18 cellular contexts compared by ENCODE assay signal in the genomic region with DNA sequence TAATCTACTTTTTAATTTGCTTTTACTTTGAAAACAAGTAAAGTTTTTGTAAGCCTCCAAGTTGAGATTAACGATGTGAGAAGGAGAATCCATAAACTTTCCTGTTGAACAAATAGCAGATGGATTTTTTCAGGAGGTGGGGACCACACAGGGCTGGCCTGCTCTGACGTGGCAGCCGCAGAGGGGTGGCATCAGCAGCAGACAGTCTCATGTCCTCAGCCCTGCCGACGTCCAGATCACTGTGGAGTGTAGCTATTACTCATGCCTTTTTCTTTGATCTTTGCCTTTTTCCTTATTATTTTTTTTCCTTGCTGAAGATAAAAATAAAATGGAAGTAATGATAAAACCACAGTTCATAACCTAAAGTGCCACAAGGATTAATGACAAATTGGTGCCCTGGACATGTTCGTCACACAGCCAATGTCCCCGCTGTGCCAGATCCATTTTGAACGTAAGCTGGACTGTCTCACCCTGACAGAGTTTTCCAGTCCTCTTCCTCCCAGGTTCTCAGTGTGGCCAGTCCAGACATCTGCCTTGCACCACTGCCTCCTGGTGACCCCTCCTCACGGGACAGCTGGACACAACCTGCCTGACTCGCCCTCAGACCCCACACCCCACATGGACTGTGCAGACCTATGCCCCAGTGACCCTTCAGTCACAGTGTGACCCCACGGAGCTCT. TPM values are rescaled to one million over a fixed set of nuclear protein-coding genes. Genes with fewer than 3 reads are reported as not detected.
A peak's percentile ranks its signal among the peaks of the same experiment; 100 is the strongest.
DNase-seq lines count a peak whose midpoint lies in the region; ATAC-seq and TF ChIP-seq lines count a peak whose summit lies in the region.
"Had no signal": no experiment of that assay in that cellular context is flagged by ENCODE, and none has a peak within 500 bp of the region (broad histone marks: within the 10 kb centered on the region; RNA-seq: fewer than 3 reads in every experiment).

No MANE protein-coding gene starts in this region.

- H3K9ac ChIP-seq in smooth muscle cell (ENCODE audit: low read depth) = peak overlapping the region; percentile 61

- no peaks in the 10 kb centered on the region for H3K79me2 ChIP-seq in smooth muscle cell (ENCODE audit: low read depth)

- no peak for ATAC-seq in GM19455 (IDR thresholded peaks at IDR 0.05; ENCODE audit: unreplicated experiment)
- ATAC-seq: gastroesophageal sphincter, GM12878 had no signal

- H3K36me3 ChIP-seq in adrenal gland (replicated peaks in 1 of 2) (no peaks in the 10 kb centered on the region), smooth muscle cell (ENCODE audit: low read depth) (no peaks in the 10 kb centered on the region)
- H3K36me3 ChIP-seq in effector memory CD4-positive, alpha-beta T cell (ENCODE audit: control insufficient read depth, insufficient read depth, low read length) = no peaks in the 10 kb centered on the region
- H3K36me3 ChIP-seq: gastroesophageal sphincter, right atrium auricular region, suprapubic skin had no signal

- H3K4me2 ChIP-seq in smooth muscle cell = peak overlapping the region; percentile 11

- H3F3A ChIP-seq in smooth muscle cell (ENCODE audit: low read depth) = no peaks in the 10 kb centered on the region

- H3K27ac ChIP-seq in adrenal gland (peak overlapping the region in 4 of 5 donors; percentile 40 to 94 (median 62)), smooth muscle cell (ENCODE audit: low read depth) (peak overlapping the region; percentile 77)
- H3K27ac ChIP-seq in effector memory CD4-positive, alpha-beta T cell (ENCODE audit: insufficient read depth, low read length, poor library complexity, severe bottlenecking) = no peak overlapping the region
- H3K27ac ChIP-seq: gastroesophageal sphincter, right atrium auricular region, suprapubic skin had no signal

- WGBS in adrenal gland, 4 donors = 21 to 40% (median 29%) methylated on average over 8 to 11 of the region's 11 CpGs
- WGBS in smooth muscle cell (ENCODE audit: low lambda C conversion rate) = 46% methylated on average over 11 of the region's 11 CpGs

- no peaks in the 10 kb centered on the region for H3K27me3 ChIP-seq in adrenal gland
- no peaks in the 10 kb centered on the region for H3K27me3 ChIP-seq in smooth muscle cell (ENCODE audit: low read depth)
- no peaks in the 10 kb centered on the region for H3K27me3 ChIP-seq in effector memory CD4-positive, alpha-beta T cell (replicated peaks; ENCODE audit: control insufficient read depth, insufficient read depth, low read length, poor library complexity, severe bottlenecking)
- H3K27me3 ChIP-seq: right atrium auricular region had no signal

- H4K20me1 ChIP-seq in smooth muscle cell (ENCODE audit: low read depth) = no peaks in the 10 kb centered on the region

- H3K9me3 ChIP-seq in adrenal gland (replicated peaks in 1 of 3) = no peaks in the 10 kb centered on the region
- H3K9me3 ChIP-seq in smooth muscle cell (replicated peaks; ENCODE audit: low read depth) = no peaks in the 10 kb centered on the region
- no peaks in the 10 kb centered on the region for H3K9me3 ChIP-seq in effector memory CD4-positive, alpha-beta T cell (ENCODE audit: control insufficient read depth, low read length)
- H3K9me3 ChIP-seq: gastroesophageal sphincter, right atrium auricular region, suprapubic skin had no signal

- no peak overlapping the region for H3K4me3 ChIP-seq in adrenal gland
- no peak overlapping the region for H3K4me3 ChIP-seq in smooth muscle cell
- no peak overlapping the region for H3K4me3 ChIP-seq in effector memory CD4-positive, alpha-beta T cell (ENCODE audit: insufficient read depth, low read depth, low read length, poor library complexity, severe bottlenecking)
- H3K4me3 ChIP-seq: gastroesophageal sphincter, GM12878, right atrium auricular region, suprapubic skin had no signal

- H2AFZ ChIP-seq in smooth muscle cell (ENCODE audit: low read depth) = no peak overlapping the region

- TF ChIP-seq POLR2A in adrenal gland (IDR thresholded peaks at IDR 0.05) = peak in 1 of 2 donors; percentile 35

- TF ChIP-seq CTCF in adrenal gland (IDR thresholded peaks at IDR 0.05) = no peak
- no peak for TF ChIP-seq CTCF in smooth muscle cell (IDR thresholded peaks at IDR 0.05; ENCODE audit: borderline replicate concordance, insufficient read depth, poor library complexity, severe bottlenecking)

- DNase-seq in GM03348 (ENCODE audit: low spot score) = peak; percentile 44
- DNase-seq in adrenal gland = peak; percentile 74 to 92 (median 90)
- peak; percentile 47 for DNase-seq in glomerular visceral epithelial cell (ENCODE audit: extremely low spot score)
- DNase-seq in smooth muscle cell (lab: John Stamatoyannopoulos, UW; ENCODE audit: unreplicated experiment) = no peak
- no peak for DNase-seq in DMS153 (lab: John Stamatoyannopoulos, UW)
- DNase-seq in effector memory CD4-positive, alpha-beta T cell = no peak
- DNase-seq: activated CD8-positive, alpha-beta memory T cell treated with anti-CD3 and anti-CD28 coated beads for 24 hours; CD4-positive, alpha-beta memory T cell; NCI-H2081; NCI-H526 treated with DMSO at 0.1 percent for 48 hours; OCI-M1 had no signal

- H3K4me1 ChIP-seq in adrenal gland (replicated peaks in 1 of 2) = peaks cover 4 to 11% of the 10 kb centered on the region in 2 donors
- peaks cover 11% of the 10 kb centered on the region for H3K4me1 ChIP-seq in smooth muscle cell (ENCODE audit: low read depth)
- H3K4me1 ChIP-seq in effector memory CD4-positive, alpha-beta T cell (ENCODE audit: control insufficient read depth, insufficient read depth, low read length, poor library complexity, severe bottlenecking) = no peaks in the 10 kb centered on the region
- H3K4me1 ChIP-seq: gastroesophageal sphincter, right atrium auricular region had no signal

- intact Hi-C loops in adrenal gland (cut with DNase I) = no loop called here

RNA-seq across cellular contexts. Expression of a gene that starts 15.4 kb away (rescaled TPM):
- total RNA-seq in adrenal gland (10 to 100 TPM; 11.0 to 39.1 (median 22.5) TPM), smooth muscle cell (22.5 and 24.1 TPM in 2 replicates)
- polyA plus RNA-seq in adrenal gland (10 to 100 TPM in 1 of 3 donors, 1 to 10 TPM in 2; 6.8 to 10.2 (median 7.6) TPM), smooth muscle cell (6.2 and 8.4 TPM in 2 replicates)

RNA-seq across cellular contexts. Expression of a gene that starts 45.6 kb away (rescaled TPM):
- total RNA-seq in adrenal gland (under 1 TPM in 1 of 8 donors, not detected in 7; 0.10 TPM), smooth muscle cell (not detected in 2 replicates)
- polyA plus RNA-seq in adrenal gland (under 1 TPM in 1 of 3 donors, not detected in 2; 0.79 TPM), smooth muscle cell (0.14 TPM in 1 of 2 replicates, not detected in the other)
- total RNA-seq: gastroesophageal sphincter, H1, lung microvascular endothelial cell, right atrium auricular region had no signal
- polyA plus RNA-seq: H1 had no signal

Comparison
In these comparisons a context has a peak if more than half of its experiments do, and no peak if none do; other contexts are left out.
1. DNase-seq: peak in GM03348 (single experiment), adrenal gland (7 of 7) and glomerular visceral epithelial cell (single experiment); none in smooth muscle cell (single experiment), DMS153 (single experiment) and effector memory CD4-positive, alpha-beta T cell (0 of 3).